ENCODE assay signal across 1 cellular context in the genomic region with DNA sequence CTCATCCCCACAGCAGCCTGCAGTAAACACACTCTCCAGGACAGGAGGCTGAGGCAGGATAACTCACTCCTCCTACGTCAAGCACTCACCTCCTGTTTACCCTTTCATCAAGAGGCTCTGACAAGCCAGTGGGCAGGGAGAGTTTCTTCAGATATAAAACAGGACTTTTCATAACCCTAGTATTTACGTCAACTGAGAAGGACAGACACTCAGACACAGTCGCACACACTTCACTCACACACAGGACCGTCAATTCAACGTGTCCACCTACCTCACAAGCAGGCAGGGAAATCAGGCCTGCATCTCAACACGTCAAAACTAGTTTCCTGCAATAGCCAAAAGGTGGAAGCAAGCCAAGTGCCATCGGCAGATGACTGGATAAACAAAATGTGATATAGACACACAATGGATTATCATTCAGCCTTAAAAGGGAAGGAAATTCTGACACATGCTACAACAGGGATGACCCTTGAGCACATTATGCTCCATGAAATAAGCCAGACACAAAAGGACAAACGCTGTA.
TF ChIP-seq lines count a peak whose summit lies in the region.

No MANE protein-coding gene starts in this region.

TF ChIP-seq in WTC11, 78 proteins besides CTCF, POLR2A, EP300 and RAD21 (continued from another document):
- TF ChIP-seq, protein P1, sequence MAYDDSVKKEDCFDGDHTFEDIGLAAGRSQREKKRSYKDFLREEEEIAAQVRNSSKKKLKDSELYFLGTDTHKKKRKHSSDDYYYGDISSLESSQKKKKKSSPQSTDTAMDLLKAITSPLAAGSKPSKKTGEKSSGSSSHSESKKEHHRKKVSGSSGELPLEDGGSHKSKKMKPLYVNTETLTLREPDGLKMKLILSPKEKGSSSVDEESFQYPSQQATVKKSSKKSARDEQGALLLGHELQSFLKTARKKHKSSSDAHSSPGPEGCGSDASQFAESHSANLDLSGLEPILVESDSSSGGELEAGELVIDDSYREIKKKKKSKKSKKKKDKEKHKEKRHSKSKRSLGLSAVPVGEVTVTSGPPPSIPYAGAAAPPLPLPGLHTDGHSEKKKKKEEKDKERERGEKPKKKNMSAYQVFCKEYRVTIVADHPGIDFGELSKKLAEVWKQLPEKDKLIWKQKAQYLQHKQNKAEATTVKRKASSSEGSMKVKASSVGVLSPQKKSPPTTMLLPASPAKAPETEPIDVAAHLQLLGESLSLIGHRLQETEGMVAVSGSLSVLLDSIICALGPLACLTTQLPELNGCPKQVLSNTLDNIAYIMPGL (CRISPR knock-in tag; IDR thresholded peaks at IDR 0.05) = no peak
- TF ChIP-seq ZNF232 (CRISPR knock-in tag; IDR thresholded peaks at IDR 0.05) = no peak
- TF ChIP-seq MLX (CRISPR knock-in tag; IDR thresholded peaks at IDR 0.05) = no peak
- TF ChIP-seq, protein P2, sequence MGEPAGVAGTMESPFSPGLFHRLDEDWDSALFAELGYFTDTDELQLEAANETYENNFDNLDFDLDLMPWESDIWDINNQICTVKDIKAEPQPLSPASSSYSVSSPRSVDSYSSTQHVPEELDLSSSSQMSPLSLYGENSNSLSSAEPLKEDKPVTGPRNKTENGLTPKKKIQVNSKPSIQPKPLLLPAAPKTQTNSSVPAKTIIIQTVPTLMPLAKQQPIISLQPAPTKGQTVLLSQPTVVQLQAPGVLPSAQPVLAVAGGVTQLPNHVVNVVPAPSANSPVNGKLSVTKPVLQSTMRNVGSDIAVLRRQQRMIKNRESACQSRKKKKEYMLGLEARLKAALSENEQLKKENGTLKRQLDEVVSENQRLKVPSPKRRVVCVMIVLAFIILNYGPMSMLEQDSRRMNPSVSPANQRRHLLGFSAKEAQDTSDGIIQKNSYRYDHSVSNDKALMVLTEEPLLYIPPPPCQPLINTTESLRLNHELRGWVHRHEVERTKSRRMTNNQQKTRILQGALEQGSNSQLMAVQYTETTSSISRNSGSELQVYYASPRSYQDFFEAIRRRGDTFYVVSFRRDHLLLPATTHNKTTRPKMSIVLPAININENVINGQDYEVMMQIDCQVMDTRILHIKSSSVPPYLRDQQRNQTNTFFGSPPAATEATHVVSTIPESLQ (CRISPR knock-in tag; IDR thresholded peaks at IDR 0.05) = no peak
- TF ChIP-seq PRDM15 (CRISPR knock-in tag; IDR thresholded peaks at IDR 0.05) = no peak
- no peak for TF ChIP-seq RORB (CRISPR knock-in tag; IDR thresholded peaks at IDR 0.05)
- TF ChIP-seq, protein P3, sequence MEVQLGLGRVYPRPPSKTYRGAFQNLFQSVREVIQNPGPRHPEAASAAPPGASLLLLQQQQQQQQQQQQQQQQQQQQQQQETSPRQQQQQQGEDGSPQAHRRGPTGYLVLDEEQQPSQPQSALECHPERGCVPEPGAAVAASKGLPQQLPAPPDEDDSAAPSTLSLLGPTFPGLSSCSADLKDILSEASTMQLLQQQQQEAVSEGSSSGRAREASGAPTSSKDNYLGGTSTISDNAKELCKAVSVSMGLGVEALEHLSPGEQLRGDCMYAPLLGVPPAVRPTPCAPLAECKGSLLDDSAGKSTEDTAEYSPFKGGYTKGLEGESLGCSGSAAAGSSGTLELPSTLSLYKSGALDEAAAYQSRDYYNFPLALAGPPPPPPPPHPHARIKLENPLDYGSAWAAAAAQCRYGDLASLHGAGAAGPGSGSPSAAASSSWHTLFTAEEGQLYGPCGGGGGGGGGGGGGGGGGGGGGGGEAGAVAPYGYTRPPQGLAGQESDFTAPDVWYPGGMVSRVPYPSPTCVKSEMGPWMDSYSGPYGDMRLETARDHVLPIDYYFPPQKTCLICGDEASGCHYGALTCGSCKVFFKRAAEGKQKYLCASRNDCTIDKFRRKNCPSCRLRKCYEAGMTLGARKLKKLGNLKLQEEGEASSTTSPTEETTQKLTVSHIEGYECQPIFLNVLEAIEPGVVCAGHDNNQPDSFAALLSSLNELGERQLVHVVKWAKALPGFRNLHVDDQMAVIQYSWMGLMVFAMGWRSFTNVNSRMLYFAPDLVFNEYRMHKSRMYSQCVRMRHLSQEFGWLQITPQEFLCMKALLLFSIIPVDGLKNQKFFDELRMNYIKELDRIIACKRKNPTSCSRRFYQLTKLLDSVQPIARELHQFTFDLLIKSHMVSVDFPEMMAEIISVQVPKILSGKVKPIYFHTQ (CRISPR knock-in tag; IDR thresholded peaks at IDR 0.05) = no peak
- TF ChIP-seq ZNF532 (CRISPR knock-in tag; IDR thresholded peaks at IDR 0.05; ENCODE audit: borderline replicate concordance) = no peak
- no peak for TF ChIP-seq NR1H2 (CRISPR knock-in tag; IDR thresholded peaks at IDR 0.05)
- TF ChIP-seq EMX1 (CRISPR knock-in tag; IDR thresholded peaks at IDR 0.05) = no peak
- TF ChIP-seq PRRX2 (CRISPR knock-in tag; IDR thresholded peaks at IDR 0.05) = no peak
- no peak for TF ChIP-seq FOXP1 (CRISPR knock-in tag; IDR thresholded peaks at IDR 0.05; ENCODE audit: borderline replicate concordance)
- no peak for TF ChIP-seq NR3C1 (CRISPR knock-in tag; conservative IDR thresholded peaks at IDR 0.05; ENCODE audit: low read depth)
